In genomic region chrX:30649859-30650258, GRCh38 we compare ENCODE assay signal across 1 cellular context.
TF ChIP-seq lines count a peak whose summit lies in the region.

No MANE protein-coding gene starts in this region.

TF ChIP-seq in HepG2, 621 proteins besides CTCF, POLR2A, EP300 and RAD21 (continued from another document and continues in another):
- TF ChIP-seq, protein P1, sequence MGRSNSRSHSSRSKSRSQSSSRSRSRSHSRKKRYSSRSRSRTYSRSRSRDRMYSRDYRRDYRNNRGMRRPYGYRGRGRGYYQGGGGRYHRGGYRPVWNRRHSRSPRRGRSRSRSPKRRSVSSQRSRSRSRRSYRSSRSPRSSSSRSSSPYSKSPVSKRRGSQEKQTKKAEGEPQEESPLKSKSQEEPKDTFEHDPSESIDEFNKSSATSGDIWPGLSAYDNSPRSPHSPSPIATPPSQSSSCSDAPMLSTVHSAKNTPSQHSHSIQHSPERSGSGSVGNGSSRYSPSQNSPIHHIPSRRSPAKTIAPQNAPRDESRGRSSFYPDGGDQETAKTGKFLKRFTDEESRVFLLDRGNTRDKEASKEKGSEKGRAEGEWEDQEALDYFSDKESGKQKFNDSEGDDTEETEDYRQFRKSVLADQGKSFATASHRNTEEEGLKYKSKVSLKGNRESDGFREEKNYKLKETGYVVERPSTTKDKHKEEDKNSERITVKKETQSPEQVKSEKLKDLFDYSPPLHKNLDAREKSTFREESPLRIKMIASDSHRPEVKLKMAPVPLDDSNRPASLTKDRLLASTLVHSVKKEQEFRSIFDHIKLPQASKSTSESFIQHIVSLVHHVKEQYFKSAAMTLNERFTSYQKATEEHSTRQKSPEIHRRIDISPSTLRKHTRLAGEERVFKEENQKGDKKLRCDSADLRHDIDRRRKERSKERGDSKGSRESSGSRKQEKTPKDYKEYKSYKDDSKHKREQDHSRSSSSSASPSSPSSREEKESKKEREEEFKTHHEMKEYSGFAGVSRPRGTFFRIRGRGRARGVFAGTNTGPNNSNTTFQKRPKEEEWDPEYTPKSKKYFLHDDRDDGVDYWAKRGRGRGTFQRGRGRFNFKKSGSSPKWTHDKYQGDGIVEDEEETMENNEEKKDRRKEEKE (IDR thresholded peaks at IDR 0.05): no peak
- TF ChIP-seq, protein P2, sequence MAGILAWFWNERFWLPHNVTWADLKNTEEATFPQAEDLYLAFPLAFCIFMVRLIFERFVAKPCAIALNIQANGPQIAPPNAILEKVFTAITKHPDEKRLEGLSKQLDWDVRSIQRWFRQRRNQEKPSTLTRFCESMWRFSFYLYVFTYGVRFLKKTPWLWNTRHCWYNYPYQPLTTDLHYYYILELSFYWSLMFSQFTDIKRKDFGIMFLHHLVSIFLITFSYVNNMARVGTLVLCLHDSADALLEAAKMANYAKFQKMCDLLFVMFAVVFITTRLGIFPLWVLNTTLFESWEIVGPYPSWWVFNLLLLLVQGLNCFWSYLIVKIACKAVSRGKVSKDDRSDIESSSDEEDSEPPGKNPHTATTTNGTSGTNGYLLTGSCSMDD (CRISPR knock-in tag; IDR thresholded peaks at IDR 0.05): no peak
- no peak for TF ChIP-seq ZNF639 (CRISPR knock-in tag; conservative IDR thresholded peaks at IDR 0.05)
- TF ChIP-seq ZNF468 (CRISPR knock-in tag; IDR thresholded peaks at IDR 0.05): no peak
- no peak for TF ChIP-seq ARNT (IDR thresholded peaks at IDR 0.05)
- TF ChIP-seq SRSF9 (IDR thresholded peaks at IDR 0.05; ENCODE audit: borderline replicate concordance, insufficient read depth, low read depth, low read length, poor library complexity, severe bottlenecking): no peak
- TF ChIP-seq, protein P3, sequence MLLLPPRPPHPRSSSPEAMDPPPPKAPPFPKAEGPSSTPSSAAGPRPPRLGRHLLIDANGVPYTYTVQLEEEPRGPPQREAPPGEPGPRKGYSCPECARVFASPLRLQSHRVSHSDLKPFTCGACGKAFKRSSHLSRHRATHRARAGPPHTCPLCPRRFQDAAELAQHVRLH (CRISPR knock-in tag; IDR thresholded peaks at IDR 0.05; ENCODE audit: borderline replicate concordance, low read depth): no peak
- no peak for TF ChIP-seq TEAD2 (CRISPR knock-in tag; IDR thresholded peaks at IDR 0.05)
- TF ChIP-seq, protein P4, sequence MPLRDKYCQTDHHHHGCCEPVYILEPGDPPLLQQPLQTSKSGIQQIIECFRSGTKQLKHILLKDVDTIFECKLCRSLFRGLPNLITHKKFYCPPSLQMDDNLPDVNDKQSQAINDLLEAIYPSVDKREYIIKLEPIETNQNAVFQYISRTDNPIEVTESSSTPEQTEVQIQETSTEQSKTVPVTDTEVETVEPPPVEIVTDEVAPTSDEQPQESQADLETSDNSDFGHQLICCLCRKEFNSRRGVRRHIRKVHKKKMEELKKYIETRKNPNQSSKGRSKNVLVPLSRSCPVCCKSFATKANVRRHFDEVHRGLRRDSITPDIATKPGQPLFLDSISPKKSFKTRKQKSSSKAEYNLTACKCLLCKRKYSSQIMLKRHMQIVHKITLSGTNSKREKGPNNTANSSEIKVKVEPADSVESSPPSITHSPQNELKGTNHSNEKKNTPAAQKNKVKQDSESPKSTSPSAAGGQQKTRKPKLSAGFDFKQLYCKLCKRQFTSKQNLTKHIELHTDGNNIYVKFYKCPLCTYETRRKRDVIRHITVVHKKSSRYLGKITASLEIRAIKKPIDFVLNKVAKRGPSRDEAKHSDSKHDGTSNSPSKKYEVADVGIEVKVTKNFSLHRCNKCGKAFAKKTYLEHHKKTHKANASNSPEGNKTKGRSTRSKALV (CRISPR knock-in tag; IDR thresholded peaks at IDR 0.05): no peak
- TF ChIP-seq ZNF326 (CRISPR knock-in tag; IDR thresholded peaks at IDR 0.05; ENCODE audit: borderline replicate concordance): no peak
- TF ChIP-seq, protein P5, sequence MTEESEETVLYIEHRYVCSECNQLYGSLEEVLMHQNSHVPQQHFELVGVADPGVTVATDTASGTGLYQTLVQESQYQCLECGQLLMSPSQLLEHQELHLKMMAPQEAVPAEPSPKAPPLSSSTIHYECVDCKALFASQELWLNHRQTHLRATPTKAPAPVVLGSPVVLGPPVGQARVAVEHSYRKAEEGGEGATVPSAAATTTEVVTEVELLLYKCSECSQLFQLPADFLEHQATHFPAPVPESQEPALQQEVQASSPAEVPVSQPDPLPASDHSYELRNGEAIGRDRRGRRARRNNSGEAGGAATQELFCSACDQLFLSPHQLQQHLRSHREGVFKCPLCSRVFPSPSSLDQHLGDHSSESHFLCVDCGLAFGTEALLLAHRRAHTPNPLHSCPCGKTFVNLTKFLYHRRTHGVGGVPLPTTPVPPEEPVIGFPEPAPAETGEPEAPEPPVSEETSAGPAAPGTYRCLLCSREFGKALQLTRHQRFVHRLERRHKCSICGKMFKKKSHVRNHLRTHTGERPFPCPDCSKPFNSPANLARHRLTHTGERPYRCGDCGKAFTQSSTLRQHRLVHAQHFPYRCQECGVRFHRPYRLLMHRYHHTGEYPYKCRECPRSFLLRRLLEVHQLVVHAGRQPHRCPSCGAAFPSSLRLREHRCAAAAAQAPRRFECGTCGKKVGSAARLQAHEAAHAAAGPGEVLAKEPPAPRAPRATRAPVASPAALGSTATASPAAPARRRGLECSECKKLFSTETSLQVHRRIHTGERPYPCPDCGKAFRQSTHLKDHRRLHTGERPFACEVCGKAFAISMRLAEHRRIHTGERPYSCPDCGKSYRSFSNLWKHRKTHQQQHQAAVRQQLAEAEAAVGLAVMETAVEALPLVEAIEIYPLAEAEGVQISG (CRISPR knock-in tag; IDR thresholded peaks at IDR 0.05): no peak
- no peak for TF ChIP-seq ZFAT (CRISPR knock-in tag; conservative IDR thresholded peaks at IDR 0.05)
- TF ChIP-seq RFX3 (CRISPR knock-in tag; IDR thresholded peaks at IDR 0.05): no peak
- TF ChIP-seq CREBL2 (CRISPR knock-in tag; IDR thresholded peaks at IDR 0.05; ENCODE audit: borderline replicate concordance): no peak
- TF ChIP-seq, protein P6, sequence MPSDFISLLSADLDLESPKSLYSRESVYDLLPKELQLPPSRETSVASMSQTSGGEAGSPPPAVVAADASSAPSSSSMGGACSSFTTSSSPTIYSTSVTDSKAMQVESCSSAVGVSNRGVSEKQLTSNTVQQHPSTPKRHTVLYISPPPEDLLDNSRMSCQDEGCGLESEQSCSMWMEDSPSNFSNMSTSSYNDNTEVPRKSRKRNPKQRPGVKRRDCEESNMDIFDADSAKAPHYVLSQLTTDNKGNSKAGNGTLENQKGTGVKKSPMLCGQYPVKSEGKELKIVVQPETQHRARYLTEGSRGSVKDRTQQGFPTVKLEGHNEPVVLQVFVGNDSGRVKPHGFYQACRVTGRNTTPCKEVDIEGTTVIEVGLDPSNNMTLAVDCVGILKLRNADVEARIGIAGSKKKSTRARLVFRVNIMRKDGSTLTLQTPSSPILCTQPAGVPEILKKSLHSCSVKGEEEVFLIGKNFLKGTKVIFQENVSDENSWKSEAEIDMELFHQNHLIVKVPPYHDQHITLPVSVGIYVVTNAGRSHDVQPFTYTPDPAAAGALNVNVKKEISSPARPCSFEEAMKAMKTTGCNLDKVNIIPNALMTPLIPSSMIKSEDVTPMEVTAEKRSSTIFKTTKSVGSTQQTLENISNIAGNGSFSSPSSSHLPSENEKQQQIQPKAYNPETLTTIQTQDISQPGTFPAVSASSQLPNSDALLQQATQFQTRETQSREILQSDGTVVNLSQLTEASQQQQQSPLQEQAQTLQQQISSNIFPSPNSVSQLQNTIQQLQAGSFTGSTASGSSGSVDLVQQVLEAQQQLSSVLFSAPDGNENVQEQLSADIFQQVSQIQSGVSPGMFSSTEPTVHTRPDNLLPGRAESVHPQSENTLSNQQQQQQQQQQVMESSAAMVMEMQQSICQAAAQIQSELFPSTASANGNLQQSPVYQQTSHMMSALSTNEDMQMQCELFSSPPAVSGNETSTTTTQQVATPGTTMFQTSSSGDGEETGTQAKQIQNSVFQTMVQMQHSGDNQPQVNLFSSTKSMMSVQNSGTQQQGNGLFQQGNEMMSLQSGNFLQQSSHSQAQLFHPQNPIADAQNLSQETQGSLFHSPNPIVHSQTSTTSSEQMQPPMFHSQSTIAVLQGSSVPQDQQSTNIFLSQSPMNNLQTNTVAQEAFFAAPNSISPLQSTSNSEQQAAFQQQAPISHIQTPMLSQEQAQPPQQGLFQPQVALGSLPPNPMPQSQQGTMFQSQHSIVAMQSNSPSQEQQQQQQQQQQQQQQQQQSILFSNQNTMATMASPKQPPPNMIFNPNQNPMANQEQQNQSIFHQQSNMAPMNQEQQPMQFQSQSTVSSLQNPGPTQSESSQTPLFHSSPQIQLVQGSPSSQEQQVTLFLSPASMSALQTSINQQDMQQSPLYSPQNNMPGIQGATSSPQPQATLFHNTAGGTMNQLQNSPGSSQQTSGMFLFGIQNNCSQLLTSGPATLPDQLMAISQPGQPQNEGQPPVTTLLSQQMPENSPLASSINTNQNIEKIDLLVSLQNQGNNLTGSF (CRISPR knock-in tag; IDR thresholded peaks at IDR 0.05): no peak
- no peak for TF ChIP-seq MED13 (CRISPR knock-in tag; IDR thresholded peaks at IDR 0.05)
- TF ChIP-seq ATF2 (CRISPR knock-in tag; IDR thresholded peaks at IDR 0.05): peak; percentile 75; the same call in 1 of the 2 replicates
- TF ChIP-seq ZNF24 (IDR thresholded peaks at IDR 0.05): no peak
- no peak for TF ChIP-seq TMF1 (CRISPR knock-in tag; IDR thresholded peaks at IDR 0.05; ENCODE audit: low read depth)
- peak; percentile 38 for TF ChIP-seq ASH2L (IDR thresholded peaks at IDR 0.05; ENCODE audit: insufficient read length, low read depth, low read length)
- no peak for TF ChIP-seq ZNF614 (CRISPR knock-in tag; IDR thresholded peaks at IDR 0.05; ENCODE audit: borderline replicate concordance)
- no peak for TF ChIP-seq SOX6 (IDR thresholded peaks at IDR 0.05)
- peak; percentile 72 for TF ChIP-seq SOX6 (CRISPR knock-in tag; IDR thresholded peaks at IDR 0.05)
- TF ChIP-seq GATAD2A (CRISPR knock-in tag; IDR thresholded peaks at IDR 0.05): peak; percentile 77
- no peak for TF ChIP-seq PAWR (CRISPR knock-in tag; IDR thresholded peaks at IDR 0.05; ENCODE audit: borderline replicate concordance)
- peak; percentile 56; the same call in 1 of the 2 replicates for TF ChIP-seq HOXA3 (CRISPR knock-in tag; IDR thresholded peaks at IDR 0.05)
- TF ChIP-seq ZNF878 (CRISPR knock-in tag; IDR thresholded peaks at IDR 0.05): no peak
- TF ChIP-seq ELF4 (CRISPR knock-in tag; IDR thresholded peaks at IDR 0.05; ENCODE audit: borderline replicate concordance): no peak
- peak; percentile 65 for TF ChIP-seq FOXA3 (CRISPR knock-in tag; IDR thresholded peaks at IDR 0.05)
- no peak for TF ChIP-seq ESRRA (CRISPR knock-in tag; IDR thresholded peaks at IDR 0.05; ENCODE audit: low read depth)
- no peak for TF ChIP-seq KDM5B (CRISPR knock-in tag; IDR thresholded peaks at IDR 0.05; ENCODE audit: borderline replicate concordance)
- TF ChIP-seq MNT (IDR thresholded peaks at IDR 0.05): no peak
- no peak for TF ChIP-seq NKX3-1 (CRISPR knock-in tag; IDR thresholded peaks at IDR 0.05)
- TF ChIP-seq CHD4 (IDR thresholded peaks at IDR 0.05; ENCODE audit: borderline replicate concordance, low read length): no peak
- TF ChIP-seq, protein P7, sequence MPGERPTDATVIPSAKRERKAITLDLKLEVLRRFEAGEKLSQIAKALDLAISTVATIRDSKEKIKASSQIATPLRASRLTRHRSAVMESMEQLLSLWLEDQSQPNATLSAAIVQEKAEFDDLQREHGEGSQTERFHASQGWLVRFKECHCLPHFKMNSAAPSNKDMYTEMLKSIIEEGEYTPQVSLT (CRISPR knock-in tag; IDR thresholded peaks at IDR 0.05; ENCODE audit: borderline replicate concordance, low read depth): no peak
- TF ChIP-seq ZNF343 (CRISPR knock-in tag; IDR thresholded peaks at IDR 0.05): no peak
